In genomic region chr15:78034495-78035191, GRCh38 we compare ENCODE assay signal across 8 cellular contexts. TPM values are rescaled to one million over a fixed set of nuclear protein-coding genes. Genes with fewer than 3 reads are reported as not detected.
DNase-seq lines count a peak whose midpoint lies in the region; ATAC-seq, FAIRE-seq and TF ChIP-seq lines count a peak whose summit lies in the region.

No MANE protein-coding gene starts in this region.

- WGBS in HepG2 (ENCODE audit: low lambda C conversion rate) = 71% methylated on average over 13 of the region's 13 CpGs

- H2AFZ ChIP-seq in OCI-LY7 (ENCODE audit: low read length) = no peak overlapping the region
- H2AFZ ChIP-seq in HepG2 (ENCODE audit: low read length) = no peak overlapping the region

- H3K36me3 ChIP-seq in GM06990 (ENCODE audit: control insufficient read depth, insufficient read depth, low read length) (no peaks in the 10 kb centered on the region; the same call in none of the 2 replicates), OCI-LY7 (ENCODE audit: insufficient read depth, low read length) (peaks cover 47% of the 10 kb centered on the region; the same call in 1 of the 2 replicates), HepG2 (replicated peaks in 1 of 2; ENCODE audit: control insufficient read depth in 1 of 2, insufficient read depth in 2 of 2, low read length in 2 of 2) (0 out of 5 replicates have a peak, but pooled peaks cover 0 to 6% of the 10 kb centered on the region in 2 experiments)

- no peaks in the 10 kb centered on the region for H3K9me2 ChIP-seq in OCI-LY7 (ENCODE audit: insufficient read depth, low read length)

- BruUV-seq in OCI-LY7 (replicated peaks; lab: Mats Ljungman, UMichigan) (no TSS peak), HepG2 (replicated peaks; lab: Mats Ljungman, UMichigan) (no TSS peak)

- CTCF ChIA-PET in OCI-LY7 (lab: Charles Lee; ENCODE audit: unreplicated experiment) = interaction anchor here (0.9 to 1.7 kb wide), 3 partner anchors 16 to 24 kb away, joined by 3 to 4 read pairs (median 3); no protein-coding TSS in a partner anchor
- CTCF ChIA-PET in HepG2 (lab: Yijun Ruan, JAX; ENCODE audit: low intra/inter-chr PET ratio, low total read pairs) = no interaction called here

- TF ChIP-seq CTCF in GM06990 (IDR thresholded peaks at IDR 0.05; ENCODE audit: insufficient read depth, low read length, poor library complexity, severe bottlenecking) (no peak), OCI-LY7 (conservative IDR thresholded peaks at IDR 0.05; ENCODE audit: low read length) (no peak), HepG2 (CRISPR knock-in tag; IDR thresholded peaks at IDR 0.05) (no peak)

- TF ChIP-seq POLR2A in HepG2 (IDR thresholded peaks at IDR 0.05; ENCODE audit: insufficient read depth in 1 of 2, low read depth in 2 of 2, low read length in 2 of 2) = no peak

- H3K27me3 ChIP-seq in GM06990 (replicated peaks; ENCODE audit: control insufficient read depth, insufficient read depth, low read length) (no peaks in the 10 kb centered on the region), HepG2 (ENCODE audit: control insufficient read depth in 1 of 2, insufficient read depth in 2 of 2, low read length in 2 of 2) (no peaks in the 10 kb centered on the region)

- H3K27ac ChIP-seq in OCI-LY7 (ENCODE audit: low read depth, low read length, poor library complexity, severe bottlenecking) = peak overlapping the region; percentile 33
- peak overlapping the region; percentile 61 for H3K27ac ChIP-seq in HepG2 (ENCODE audit: extremely low read length, insufficient read depth, low read length)

- POLR2A ChIA-PET in OCI-LY7 (lab: Charles Lee) = interaction anchor here (0.8 to 4.7 kb wide), 7 partner anchors 8 to 33 kb away, joined by 3 to 17 read pairs (median 6); no protein-coding TSS in a partner anchor
- POLR2A ChIA-PET in HepG2 (lab: Yijun Ruan, JAX) = interaction anchor here (1.9 kb wide), 1 partner anchor 31 kb away, joined by 8 read pairs; no protein-coding TSS in a partner anchor

- no peak overlapping the region for H3K4me3 ChIP-seq in GM06990 (replicated peaks; ENCODE audit: low read depth, low read length)
- no peak overlapping the region for H3K4me3 ChIP-seq in OCI-LY7 (ENCODE audit: low read depth, low read length, poor library complexity, severe bottlenecking)
- H3K4me3 ChIP-seq in HepG2 (replicated peaks in 1 of 3; ENCODE audit: insufficient read depth in 1 of 3, low read depth in 2 of 3, low read length in 3 of 3) = no peak overlapping the region

- no peaks in the 10 kb centered on the region; the same call in 1 of the 2 replicates for H4K20me1 ChIP-seq in OCI-LY7 (ENCODE audit: insufficient read depth, low read length)
- H4K20me1 ChIP-seq in HepG2 (ENCODE audit: insufficient read depth, low read length) = no peaks in the 10 kb centered on the region

- no peak for FAIRE-seq in HepG2 (lab: Jason Lieb, UNC)

- H3K9ac ChIP-seq in HepG2 (ENCODE audit: insufficient read depth, low read depth, low read length) = peak overlapping the region; percentile 2; the same call in 1 of the 2 replicates

- H3K4me1 ChIP-seq in OCI-LY7 (ENCODE audit: insufficient read depth, low read length, poor library complexity, severe bottlenecking) (peaks cover 58% of the 10 kb centered on the region), HepG2 (ENCODE audit: insufficient read depth, low read length) (peaks cover 45% of the 10 kb centered on the region)

- H3K4me2 ChIP-seq in OCI-LY7 (ENCODE audit: low read length) (peak overlapping the region; percentile 54), HepG2 (ENCODE audit: low read depth, low read length) (peak overlapping the region; percentile 50; the same call in 1 of the 2 replicates)

- peak; percentile 66 for DNase-seq in GM06990 (ENCODE audit: extremely low read depth, insufficient read length)
- peak; percentile 33 for DNase-seq in OCI-LY7 (ENCODE audit: low spot score)
- DNase-seq in activated naive CD4-positive, alpha-beta T cell (lab: John Stamatoyannopoulos, UW) = peak; percentile 14 to 54 (median 37)
- DNase-seq in HepG2 (ENCODE audit: low spot score) = no peak
- peak; percentile 46 to 72 for DNase-seq in stimulated activated CD8-positive, alpha-beta memory T cell treated with anti-CD3 and anti-CD28 coated beads, Interleukin-15, amount 100 ng/mL, for 4 hours (ENCODE audit: low read depth in 2 of 2)
- DNase-seq in NCI-H1694 treated with DMSO at 0.1 percent for 48 hours (lab: John Stamatoyannopoulos, UW) = no peak
- no peak for DNase-seq in NCI-H146 (lab: John Stamatoyannopoulos, UW)

- no peak for TF ChIP-seq EP300 in HepG2 (IDR thresholded peaks at IDR 0.05; ENCODE audit: low read depth in 2 of 2, low read length in 2 of 2)
- no peak for TF ChIP-seq EP300 in HepG2 (CRISPR knock-in tag; IDR thresholded peaks at IDR 0.05; ENCODE audit: borderline replicate concordance)

- TF ChIP-seq RAD21 in HepG2 (CRISPR knock-in tag; IDR thresholded peaks at IDR 0.05) = no peak

- H3K9me3 ChIP-seq in OCI-LY7 (ENCODE audit: low read length) = no peaks in the 10 kb centered on the region
- H3K9me3 ChIP-seq in HepG2 (ENCODE audit: low read length) = no peaks in the 10 kb centered on the region

- intact Hi-C loops in OCI-LY7 (cut with micrococcal nuclease; ENCODE audit: unreplicated experiment) = loop anchor here (1.0 kb wide), 1 partner anchor 32 kb away; no protein-coding TSS in a partner anchor
- intact Hi-C loops in HepG2 (cut with micrococcal nuclease; ENCODE audit: unreplicated experiment) = no loop called here

- ATAC-seq in HG02588 (IDR thresholded peaks at IDR 0.05; ENCODE audit: unreplicated experiment) = peak; percentile 81
- ATAC-seq in HepG2 = no peak

- in situ Hi-C loops in HepG2 (cut with HindIII; ENCODE audit: extremely low pct_ligation_motif_present, low pct_unique_long_range_greater_than_20kb) = no loop called here

- H3K79me2 ChIP-seq in OCI-LY7 (ENCODE audit: insufficient read depth, low read depth, low read length) (no peaks in the 10 kb centered on the region), HepG2 (ENCODE audit: insufficient read depth, low read length) (no peaks in the 10 kb centered on the region)

TF ChIP-seq in HepG2, 621 proteins besides CTCF, POLR2A, EP300 and RAD21 (continues in another document):
- no peak for TF ChIP-seq FOXK2 (IDR thresholded peaks at IDR 0.05)
- TF ChIP-seq REPIN1 (CRISPR knock-in tag; IDR thresholded peaks at IDR 0.05; ENCODE audit: borderline replicate concordance, low read depth) = no peak
- no peak for TF ChIP-seq KDM5B (CRISPR knock-in tag; IDR thresholded peaks at IDR 0.05; ENCODE audit: borderline replicate concordance)

RNA-seq across cellular contexts. Expression of gene TBC1D2B, which starts 42.9 kb away (rescaled TPM):
- 22.8 and 30.9 TPM in 2 replicates for total RNA-seq in OCI-LY7 (2014; rRNA removed; shearing (Covaris generic))
- total RNA-seq in OCI-LY7 (2022) = 38.2 and 41.5 TPM in 2 replicates
- 7.9 and 10.1 TPM in 2 replicates for total RNA-seq in HepG2 (2016; rRNA removed; fragmentation: Illumina TruSeq; extraction: Trizol)
- total RNA-seq in HepG2 (2016; cell fraction: cytosol; rRNA removed; fragmentation: Illumina TruSeq; extraction: Trizol; ENCODE audit: low read depth) = 4.1 and 5.1 TPM in 2 replicates
- total RNA-seq in HepG2 (2016; cell fraction: insoluble cytoplasmic fraction; rRNA removed; fragmentation: Illumina TruSeq; extraction: Trizol) = 7.4 and 10.4 TPM in 2 replicates
- total RNA-seq in HepG2 (2016; cell fraction: membrane; rRNA removed; fragmentation: Illumina TruSeq; extraction: Trizol) = 4.5 and 5.3 TPM in 2 replicates
- 12.1 and 12.6 TPM in 2 replicates for total RNA-seq in HepG2 (2016; cell fraction: nucleus; rRNA removed; fragmentation: Illumina TruSeq; extraction: Trizol)
- 14.4 and 18.8 TPM in 2 replicates for polyA plus RNA-seq in HepG2 (2011; rRNA removed)
- 8.9 and 11.2 TPM in 2 replicates for polyA plus RNA-seq in HepG2 (2011; cell fraction: cytosol; rRNA removed)
- polyA plus RNA-seq in HepG2 (2011; cell fraction: nucleus; rRNA removed) = 36.0 and 41.0 TPM in 2 replicates
- polyA plus RNA-seq in HepG2 (2012) = 7.6 and 13.3 TPM in 2 replicates
- 0.70 and 0.78 TPM in 2 replicates for polyA plus RNA-seq in HepG2 (2016; cell fraction: cytosol; fragmentation: Illumina TruSeq; extraction: Trizol; ENCODE audit: low read depth)
- polyA plus RNA-seq in HepG2 (2016; cell fraction: insoluble cytoplasmic fraction; fragmentation: Illumina TruSeq; extraction: Trizol; ENCODE audit: low read depth) = 5.9 and 9.0 TPM in 2 replicates
- 1.7 and 1.9 TPM in 2 replicates for polyA plus RNA-seq in HepG2 (2016; cell fraction: membrane; fragmentation: Illumina TruSeq; extraction: Trizol; ENCODE audit: low read depth)
- polyA plus RNA-seq in HepG2 (2016; cell fraction: nucleus; fragmentation: Illumina TruSeq; extraction: Trizol; ENCODE audit: insufficient read depth, low read depth) = 16.5 and 18.2 TPM in 2 replicates
- 27.1 and 31.4 TPM in 2 replicates for polyA minus RNA-seq in HepG2 (2011; rRNA and poly(A)+ RNA removed; ENCODE audit: low replicate concordance)
- polyA minus RNA-seq in HepG2 (2011; cell fraction: cytosol; rRNA and poly(A)+ RNA removed) = 8.7 and 10.4 TPM in 2 replicates
- 28.2 and 32.3 TPM in 2 replicates for polyA minus RNA-seq in HepG2 (2011; cell fraction: nucleus; rRNA and poly(A)+ RNA removed)

RNA-seq across cellular contexts. Expression of gene SH2D7, which starts 57.7 kb away (rescaled TPM):
- not detected in 2 replicates for total RNA-seq in OCI-LY7 (2014; rRNA removed; shearing (Covaris generic))
- total RNA-seq in OCI-LY7 (2022) (not detected in 2 replicates), HepG2 (2016; rRNA removed; fragmentation: Illumina TruSeq; extraction: Trizol) (not detected in 2 replicates)
- total RNA-seq in HepG2 (2016; cell fraction: cytosol; rRNA removed; fragmentation: Illumina TruSeq; extraction: Trizol; ENCODE audit: low read depth) = not detected in 2 replicates
- total RNA-seq in HepG2 (2016; cell fraction: insoluble cytoplasmic fraction; rRNA removed; fragmentation: Illumina TruSeq; extraction: Trizol) = not detected in 2 replicates
- not detected in 2 replicates for total RNA-seq in HepG2 (2016; cell fraction: membrane; rRNA removed; fragmentation: Illumina TruSeq; extraction: Trizol)
- total RNA-seq in HepG2 (2016; cell fraction: nucleus; rRNA removed; fragmentation: Illumina TruSeq; extraction: Trizol) = not detected in 2 replicates
- polyA plus RNA-seq in HepG2 (2011; rRNA removed) = not detected in 2 replicates
- not detected in 2 replicates for polyA plus RNA-seq in HepG2 (2011; cell fraction: cytosol; rRNA removed)
- polyA plus RNA-seq in HepG2 (2011; cell fraction: nucleus; rRNA removed) = not detected in 2 replicates
- 0.05 TPM in 1 of 2 replicates, not detected in the other for polyA plus RNA-seq in HepG2 (2012)
- not detected in 2 replicates for polyA plus RNA-seq in HepG2 (2016; cell fraction: cytosol; fragmentation: Illumina TruSeq; extraction: Trizol; ENCODE audit: low read depth)
- not detected in 2 replicates for polyA plus RNA-seq in HepG2 (2016; cell fraction: insoluble cytoplasmic fraction; fragmentation: Illumina TruSeq; extraction: Trizol; ENCODE audit: low read depth)
- polyA plus RNA-seq in HepG2 (2016; cell fraction: membrane; fragmentation: Illumina TruSeq; extraction: Trizol; ENCODE audit: low read depth) = not detected in 2 replicates
- not detected in 2 replicates for polyA plus RNA-seq in HepG2 (2016; cell fraction: nucleus; fragmentation: Illumina TruSeq; extraction: Trizol; ENCODE audit: insufficient read depth, low read depth)
- not detected in 2 replicates for polyA minus RNA-seq in HepG2 (2011; rRNA and poly(A)+ RNA removed; ENCODE audit: low replicate concordance)
- polyA minus RNA-seq in HepG2 (2011; cell fraction: cytosol; rRNA and poly(A)+ RNA removed) = not detected in 2 replicates
- not detected in 2 replicates for polyA minus RNA-seq in HepG2 (2011; cell fraction: nucleus; rRNA and poly(A)+ RNA removed)

Comparison
In these comparisons a context has a peak if more than half of its experiments do, and no peak if none do; other contexts are left out.
1. DNase-seq: peak in GM06990 (single experiment), OCI-LY7 (single experiment), activated naive CD4-positive, alpha-beta T cell (4 of 4) and stimulated activated CD8-positive, alpha-beta memory T cell treated with anti-CD3 and anti-CD28 coated beads, Interleukin-15, amount 100 ng/mL, for 4 hours (2 of 2); none in HepG2 (single experiment), NCI-H1694 treated with DMSO at 0.1 percent for 48 hours (single experiment) and NCI-H146 (single experiment).